ENCODE assay signal across 8 cellular contexts in genomic region chr7:150448789-150449147, GRCh38. TPM values are rescaled to one million over a fixed set of nuclear protein-coding genes. Genes with fewer than 3 reads are reported as not detected.
DNase-seq lines count a peak whose midpoint lies in the region; ATAC-seq lines count a peak whose summit lies in the region.

No MANE protein-coding gene starts in this region.

- DNase-seq in GDM1 (lab: John Stamatoyannopoulos, UW): peak; percentile 77
- peak; percentile 50 for DNase-seq in HCEC 1CT
- peak; percentile 60 for DNase-seq in NCI-H1105 treated with DMSO at 0.1 percent for 48 hours (lab: John Stamatoyannopoulos, UW)
- peak; percentile 4 for DNase-seq in amniotic stem cell (lab: John Stamatoyannopoulos, UW)
- peak; percentile 84 for DNase-seq in hepatic stellate cell (ENCODE audit: low spot score)

- ATAC-seq in HG02852 (IDR thresholded peaks at IDR 0.05; ENCODE audit: unreplicated experiment): no peak

- peak overlapping the region in 1 of 3 donors; percentile 33 for H3K9ac ChIP-seq in skeletal muscle tissue (ENCODE audit: low read depth in 1 of 3, low read length in 3 of 3)

- peaks cover 23% of the 10 kb centered on the region for H3K36me3 Mint-ChIP-seq in T-helper 1 cell treated with Interleukin-12 subunit alpha and Interleukin-12 subunit beta and Interleukin-4 antibody, amounts not matched to agents 30 μg/mL and 1 μg/mL, for 36 hours (ENCODE audit: low read depth)

- H3K4me1 ChIP-seq in skeletal muscle tissue (ENCODE audit: control insufficient read depth in 3 of 3, insufficient read depth in 3 of 3, low read length in 3 of 3): peaks cover 0 to 8% (median 4%) of the 10 kb centered on the region in 3 donors

- peaks cover 51% of the 10 kb centered on the region for H3K4me1 Mint-ChIP-seq in T-helper 1 cell treated with Interleukin-12 subunit alpha and Interleukin-12 subunit beta and Interleukin-4 antibody, amounts not matched to agents 30 μg/mL and 1 μg/mL, for 36 hours (ENCODE audit: low read depth)

- H3K36me3 ChIP-seq in skeletal muscle tissue (ENCODE audit: control insufficient read depth in 3 of 3, insufficient read depth in 3 of 3, low read length in 3 of 3): no peaks in the 10 kb centered on the region

- H3K27me3 ChIP-seq in skeletal muscle tissue (ENCODE audit: control insufficient read depth in 3 of 3, insufficient read depth in 3 of 3, low read length in 3 of 3): peaks cover 17 to 23% (median 18%) of the 10 kb centered on the region in 3 donors

- no peak overlapping the region for H3K4me3 ChIP-seq in skeletal muscle tissue (ENCODE audit: low read length in 3 of 3)

- peak overlapping the region; percentile 88 for H3K27ac Mint-ChIP-seq in T-helper 1 cell treated with Interleukin-12 subunit alpha and Interleukin-12 subunit beta and Interleukin-4 antibody, amounts not matched to agents 30 μg/mL and 1 μg/mL, for 36 hours

- H3K9me3 Mint-ChIP-seq in T-helper 1 cell treated with Interleukin-12 subunit alpha and Interleukin-12 subunit beta and Interleukin-4 antibody, amounts not matched to agents 30 μg/mL and 1 μg/mL, for 36 hours: no peaks in the 10 kb centered on the region

- peak overlapping the region; percentile 99 for H3K4me3 Mint-ChIP-seq in T-helper 1 cell treated with Interleukin-12 subunit alpha and Interleukin-12 subunit beta and Interleukin-4 antibody, amounts not matched to agents 30 μg/mL and 1 μg/mL, for 36 hours

- H3K9me3 ChIP-seq in skeletal muscle tissue (ENCODE audit: control insufficient read depth in 3 of 3, low read length in 3 of 3): no peaks in the 10 kb centered on the region

- no peaks in the 10 kb centered on the region for H3K27me3 Mint-ChIP-seq in T-helper 1 cell treated with Interleukin-12 subunit alpha and Interleukin-12 subunit beta and Interleukin-4 antibody, amounts not matched to agents 30 μg/mL and 1 μg/mL, for 36 hours (ENCODE audit: low read depth)

- H3K27ac ChIP-seq in skeletal muscle tissue (ENCODE audit: low read depth, low read length): peak overlapping the region; percentile 72

RNA-seq across cellular contexts. Expression of gene GIMAP8, which starts 1.7 kb away (rescaled TPM):
- 12.0 TPM for total RNA-seq in skeletal muscle tissue

Comparison
In these comparisons a context has a peak if more than half of its experiments do, and no peak if none do; other contexts are left out.
1. DNase-seq: peak in every context shown above with its lines; median percentile 84 in hepatic stellate cell; 77 in GDM1; 60 in NCI-H1105 treated with DMSO at 0.1 percent for 48 hours; 50 in HCEC 1CT; 4 in amniotic stem cell.